Comparison of ENCODE assay signal across 1 cellular context in the genomic region with DNA sequence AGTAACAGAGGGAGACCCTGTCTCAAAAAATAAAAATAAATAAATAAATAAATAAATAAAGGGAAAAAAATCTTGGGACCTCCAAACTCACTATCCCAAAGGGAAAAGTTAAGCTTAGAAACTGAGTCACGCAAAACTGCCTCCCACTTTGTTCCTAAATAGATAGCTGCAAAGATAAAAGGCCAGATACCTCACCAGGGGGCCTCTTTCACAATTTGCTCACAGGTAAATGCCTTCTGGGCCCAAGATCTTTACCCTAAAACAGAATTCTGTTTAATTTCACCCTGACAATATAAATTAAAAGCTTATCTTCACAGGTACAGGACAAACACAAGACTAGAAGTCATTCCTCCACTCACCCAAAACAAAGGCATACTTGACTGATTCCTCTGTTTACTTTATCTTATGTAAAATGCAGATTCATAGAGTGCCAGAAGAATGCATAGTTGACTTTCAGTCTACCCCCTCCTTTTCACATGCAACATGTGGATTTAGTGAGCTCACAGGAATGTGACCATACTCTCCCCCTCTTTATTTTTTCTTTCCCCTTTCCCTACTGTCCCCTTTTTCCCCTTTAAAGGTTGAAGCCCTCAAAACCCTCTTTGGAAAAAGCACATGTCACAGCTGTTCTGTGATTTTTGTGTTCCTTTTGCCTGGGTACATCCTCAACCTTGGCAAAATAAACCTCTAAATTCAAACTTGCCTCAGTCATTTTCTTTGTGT.
TF ChIP-seq lines count a peak whose summit lies in the region.

No MANE protein-coding gene starts in this region.

TF ChIP-seq in HEK293, 187 proteins besides CTCF, POLR2A, EP300 and RAD21 (continued from another document):
- TF ChIP-seq, protein P1, sequence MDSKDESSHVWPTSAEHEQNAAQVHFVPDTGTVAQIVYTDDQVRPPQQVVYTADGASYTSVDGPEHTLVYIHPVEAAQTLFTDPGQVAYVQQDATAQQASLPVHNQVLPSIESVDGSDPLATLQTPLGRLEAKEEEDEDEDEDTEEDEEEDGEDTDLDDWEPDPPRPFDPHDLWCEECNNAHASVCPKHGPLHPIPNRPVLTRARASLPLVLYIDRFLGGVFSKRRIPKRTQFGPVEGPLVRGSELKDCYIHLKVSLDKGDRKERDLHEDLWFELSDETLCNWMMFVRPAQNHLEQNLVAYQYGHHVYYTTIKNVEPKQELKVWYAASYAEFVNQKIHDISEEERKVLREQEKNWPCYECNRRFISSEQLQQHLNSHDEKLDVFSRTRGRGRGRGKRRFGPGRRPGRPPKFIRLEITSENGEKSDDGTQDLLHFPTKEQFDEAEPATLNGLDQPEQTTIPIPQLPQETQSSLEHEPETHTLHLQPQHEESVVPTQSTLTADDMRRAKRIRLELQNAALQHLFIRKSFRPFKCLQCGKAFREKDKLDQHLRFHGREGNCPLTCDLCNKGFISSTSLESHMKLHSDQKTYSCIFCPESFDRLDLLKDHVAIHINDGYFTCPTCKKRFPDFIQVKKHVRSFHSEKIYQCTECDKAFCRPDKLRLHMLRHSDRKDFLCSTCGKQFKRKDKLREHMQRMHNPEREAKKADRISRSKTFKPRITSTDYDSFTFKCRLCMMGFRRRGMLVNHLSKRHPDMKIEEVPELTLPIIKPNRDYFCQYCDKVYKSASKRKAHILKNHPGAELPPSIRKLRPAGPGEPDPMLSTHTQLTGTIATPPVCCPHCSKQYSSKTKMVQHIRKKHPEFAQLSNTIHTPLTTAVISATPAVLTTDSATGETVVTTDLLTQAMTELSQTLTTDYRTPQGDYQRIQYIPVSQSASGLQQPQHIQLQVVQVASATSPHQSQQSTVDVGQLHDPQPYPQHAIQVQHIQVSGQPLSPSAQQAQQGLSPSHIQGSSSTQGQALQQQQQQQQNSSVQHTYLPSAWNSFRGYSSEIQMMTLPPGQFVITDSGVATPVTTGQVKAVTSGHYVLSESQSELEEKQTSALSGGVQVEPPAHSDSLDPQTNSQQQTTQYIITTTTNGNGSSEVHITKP (tag by site-specific recombination; IDR thresholded peaks at IDR 0.05), result peak; percentile 30; the same call in 1 of the 2 replicates
- no peak for TF ChIP-seq FEZF1 (tag by site-specific recombination; IDR thresholded peaks at IDR 0.05)
- TF ChIP-seq ZNF184 (tag by site-specific recombination; IDR thresholded peaks at IDR 0.05), result no peak
- TF ChIP-seq PRDM1 (tag by site-specific recombination; IDR thresholded peaks at IDR 0.05), result peak; percentile 68
- no peak for TF ChIP-seq ZNF521 (tag by site-specific recombination; IDR thresholded peaks at IDR 0.05)
- TF ChIP-seq ZBTB20 (tag by site-specific recombination; IDR thresholded peaks at IDR 0.05), result peak; percentile 31; the same call in 1 of the 2 replicates
- TF ChIP-seq ZNF548 (tag by site-specific recombination; IDR thresholded peaks at IDR 0.05), result no peak
- TF ChIP-seq SCRT1 (tag by site-specific recombination; IDR thresholded peaks at IDR 0.05; ENCODE audit: borderline replicate concordance), result peak; percentile 70; the same call in 1 of the 2 replicates
- TF ChIP-seq ZNF701 (tag by site-specific recombination; IDR thresholded peaks at IDR 0.05), result no peak
- no peak for TF ChIP-seq KLF9 (tag by site-specific recombination; IDR thresholded peaks at IDR 0.05; ENCODE audit: low read depth)
- TF ChIP-seq, protein P2, sequence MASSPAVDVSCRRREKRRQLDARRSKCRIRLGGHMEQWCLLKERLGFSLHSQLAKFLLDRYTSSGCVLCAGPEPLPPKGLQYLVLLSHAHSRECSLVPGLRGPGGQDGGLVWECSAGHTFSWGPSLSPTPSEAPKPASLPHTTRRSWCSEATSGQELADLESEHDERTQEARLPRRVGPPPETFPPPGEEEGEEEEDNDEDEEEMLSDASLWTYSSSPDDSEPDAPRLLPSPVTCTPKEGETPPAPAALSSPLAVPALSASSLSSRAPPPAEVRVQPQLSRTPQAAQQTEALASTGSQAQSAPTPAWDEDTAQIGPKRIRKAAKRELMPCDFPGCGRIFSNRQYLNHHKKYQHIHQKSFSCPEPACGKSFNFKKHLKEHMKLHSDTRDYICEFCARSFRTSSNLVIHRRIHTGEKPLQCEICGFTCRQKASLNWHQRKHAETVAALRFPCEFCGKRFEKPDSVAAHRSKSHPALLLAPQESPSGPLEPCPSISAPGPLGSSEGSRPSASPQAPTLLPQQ (tag by site-specific recombination; IDR thresholded peaks at IDR 0.05), result no peak
- no peak for TF ChIP-seq ZNF214 (tag by site-specific recombination; IDR thresholded peaks at IDR 0.05; ENCODE audit: borderline replicate concordance)
- no peak for TF ChIP-seq ZNF426 (tag by site-specific recombination; IDR thresholded peaks at IDR 0.05)
- no peak for TF ChIP-seq ZNF174 (tag by site-specific recombination; IDR thresholded peaks at IDR 0.05)
- peak; percentile 85 for TF ChIP-seq SCRT2 (tag by site-specific recombination; IDR thresholded peaks at IDR 0.05)
TF ChIP-seq in HEK293: peak in this region for 7.
